ENCODE assay signal across 1 cellular context in genomic region chr9:37295796-37296195, GRCh38.
TF ChIP-seq lines count a peak whose summit lies in the region.

No MANE protein-coding gene starts in this region.

TF ChIP-seq in GM23338, 12 proteins besides CTCF, POLR2A, EP300 and RAD21 (continued from another document):
- TF ChIP-seq ZNF462 (CRISPR knock-in tag; IDR thresholded peaks at IDR 0.05) = no peak
- TF ChIP-seq EZH2phosphoT487 (IDR thresholded peaks at IDR 0.05; ENCODE audit: unreplicated experiment) = no peak
- TF ChIP-seq ZNF114 (CRISPR knock-in tag; IDR thresholded peaks at IDR 0.05) = no peak
- TF ChIP-seq STAT1 (IDR thresholded peaks at IDR 0.05; ENCODE audit: unreplicated experiment) = no peak
- TF ChIP-seq EZH2 (IDR thresholded peaks at IDR 0.05; ENCODE audit: low read depth, unreplicated experiment) = no peak
- TF ChIP-seq, protein P1, sequence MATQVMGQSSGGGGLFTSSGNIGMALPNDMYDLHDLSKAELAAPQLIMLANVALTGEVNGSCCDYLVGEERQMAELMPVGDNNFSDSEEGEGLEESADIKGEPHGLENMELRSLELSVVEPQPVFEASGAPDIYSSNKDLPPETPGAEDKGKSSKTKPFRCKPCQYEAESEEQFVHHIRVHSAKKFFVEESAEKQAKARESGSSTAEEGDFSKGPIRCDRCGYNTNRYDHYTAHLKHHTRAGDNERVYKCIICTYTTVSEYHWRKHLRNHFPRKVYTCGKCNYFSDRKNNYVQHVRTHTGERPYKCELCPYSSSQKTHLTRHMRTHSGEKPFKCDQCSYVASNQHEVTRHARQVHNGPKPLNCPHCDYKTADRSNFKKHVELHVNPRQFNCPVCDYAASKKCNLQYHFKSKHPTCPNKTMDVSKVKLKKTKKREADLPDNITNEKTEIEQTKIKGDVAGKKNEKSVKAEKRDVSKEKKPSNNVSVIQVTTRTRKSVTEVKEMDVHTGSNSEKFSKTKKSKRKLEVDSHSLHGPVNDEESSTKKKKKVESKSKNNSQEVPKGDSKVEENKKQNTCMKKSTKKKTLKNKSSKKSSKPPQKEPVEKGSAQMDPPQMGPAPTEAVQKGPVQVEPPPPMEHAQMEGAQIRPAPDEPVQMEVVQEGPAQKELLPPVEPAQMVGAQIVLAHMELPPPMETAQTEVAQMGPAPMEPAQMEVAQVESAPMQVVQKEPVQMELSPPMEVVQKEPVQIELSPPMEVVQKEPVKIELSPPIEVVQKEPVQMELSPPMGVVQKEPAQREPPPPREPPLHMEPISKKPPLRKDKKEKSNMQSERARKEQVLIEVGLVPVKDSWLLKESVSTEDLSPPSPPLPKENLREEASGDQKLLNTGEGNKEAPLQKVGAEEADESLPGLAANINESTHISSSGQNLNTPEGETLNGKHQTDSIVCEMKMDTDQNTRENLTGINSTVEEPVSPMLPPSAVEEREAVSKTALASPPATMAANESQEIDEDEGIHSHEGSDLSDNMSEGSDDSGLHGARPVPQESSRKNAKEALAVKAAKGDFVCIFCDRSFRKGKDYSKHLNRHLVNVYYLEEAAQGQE (IDR thresholded peaks at IDR 0.05; ENCODE audit: unreplicated experiment) = no peak
- no peak for TF ChIP-seq JUNB (IDR thresholded peaks at IDR 0.05; ENCODE audit: unreplicated experiment)
- TF ChIP-seq CREB1 (CRISPR knock-in tag; IDR thresholded peaks at IDR 0.05; ENCODE audit: low read depth) = no peak
- TF ChIP-seq ZNF331 (CRISPR knock-in tag; IDR thresholded peaks at IDR 0.05; ENCODE audit: low read depth) = no peak
- no peak for TF ChIP-seq POLR2AphosphoS5 (IDR thresholded peaks at IDR 0.05; ENCODE audit: low read depth)
